ENCODE assay signal across 7 cellular contexts in the genomic region with DNA sequence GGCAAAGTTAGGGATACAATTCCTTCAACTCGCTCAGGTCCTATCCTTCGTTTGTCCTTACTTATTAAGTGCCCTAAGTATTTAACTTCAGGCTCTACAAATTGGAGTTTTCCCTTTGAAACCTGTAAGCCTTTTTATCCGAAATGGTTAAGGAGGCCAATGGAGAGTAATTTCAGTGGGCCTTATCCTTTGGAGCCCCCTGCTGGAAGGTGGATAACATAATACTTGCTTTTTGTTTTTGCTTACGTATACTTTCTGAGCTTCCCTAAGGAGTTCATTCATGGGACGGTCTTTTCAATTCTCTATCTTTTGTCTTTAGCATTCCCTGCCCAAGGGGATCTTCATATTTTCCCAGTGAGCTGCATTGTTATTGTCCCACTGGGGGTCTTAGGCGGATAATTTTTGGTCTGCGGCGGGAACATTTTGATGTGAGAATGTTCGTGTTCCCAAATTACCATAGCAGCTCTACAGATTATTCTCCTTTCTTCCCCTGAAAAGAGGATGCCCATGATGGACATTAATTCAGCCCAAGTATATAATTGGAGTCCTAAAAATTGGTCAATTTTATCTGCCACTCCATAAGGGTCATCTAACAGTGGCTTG. TPM values are rescaled to one million over a fixed set of nuclear protein-coding genes. Genes with fewer than 3 reads are reported as not detected.
DNase-seq lines count a peak whose midpoint lies in the region; ATAC-seq lines count a peak whose summit lies in the region.

No MANE protein-coding gene starts in this region.

- no peak overlapping the region for H3K4me3 Mint-ChIP-seq in activated T-helper 17 cell treated with anti-CD3 and anti-CD28 coated beads, Interleukin-2, amount 50 U/mL, for 72 hours

- ATAC-seq in esophagus mucosa = peak; percentile 31
- ATAC-seq in GM19467 (IDR thresholded peaks at IDR 0.05; ENCODE audit: unreplicated experiment) = no peak
- ATAC-seq in activated T-helper 17 cell treated with anti-CD3 and anti-CD28 coated beads, Interleukin-2, amount 50 U/mL, for 72 hours (replicated peaks) = no peak

- H3K27ac Mint-ChIP-seq in activated T-helper 17 cell treated with anti-CD3 and anti-CD28 coated beads, Interleukin-2, amount 50 U/mL, for 72 hours = no peak overlapping the region

- DNase-seq in ELR (ENCODE audit: low read depth) (peak; percentile 56), Kasumi-1 (lab: John Stamatoyannopoulos, UW) (peak; percentile 74 to 86), SW480 (ENCODE audit: low spot score) (peak; percentile 11), myocyte (ENCODE audit: low read depth) (peak; percentile 75)

- no peaks in the 10 kb centered on the region for H3K27me3 Mint-ChIP-seq in activated T-helper 17 cell treated with anti-CD3 and anti-CD28 coated beads, Interleukin-2, amount 50 U/mL, for 72 hours

- no peaks in the 10 kb centered on the region for H3K4me1 Mint-ChIP-seq in activated T-helper 17 cell treated with anti-CD3 and anti-CD28 coated beads, Interleukin-2, amount 50 U/mL, for 72 hours

- H3K36me3 Mint-ChIP-seq in activated T-helper 17 cell treated with anti-CD3 and anti-CD28 coated beads, Interleukin-2, amount 50 U/mL, for 72 hours (ENCODE audit: low read depth) = no peaks in the 10 kb centered on the region

- H3K9me3 Mint-ChIP-seq in activated T-helper 17 cell treated with anti-CD3 and anti-CD28 coated beads, Interleukin-2, amount 50 U/mL, for 72 hours = peaks cover 15% of the 10 kb centered on the region

RNA-seq across cellular contexts. Expression of a gene that starts 34.4 kb away (rescaled TPM):
- 30.5 TPM for total RNA-seq in esophagus mucosa
- 37.3 and 39.9 TPM in 2 replicates for total RNA-seq in myocyte
- polyA plus RNA-seq in myocyte (2012) = 7.5 TPM
- total RNA-seq in activated T-helper 17 cell treated with anti-CD3 and anti-CD28 coated beads, Interleukin-2, amount 50 U/mL, for 72 hours = 10 to 100 TPM; 30.6 to 36.5 TPM

RNA-seq across cellular contexts. Expression of a gene that starts 41.3 kb away (rescaled TPM):
- 1.8 TPM for total RNA-seq in esophagus mucosa
- 1.7 and 2.9 TPM in 2 replicates for total RNA-seq in myocyte
- 0.59 TPM for polyA plus RNA-seq in myocyte (2012)
- total RNA-seq in activated T-helper 17 cell treated with anti-CD3 and anti-CD28 coated beads, Interleukin-2, amount 50 U/mL, for 72 hours = 10 to 100 TPM; 14.5 to 16.1 TPM

Comparison
In these comparisons a context has a peak if more than half of its experiments do, and no peak if none do; other contexts are left out.
1. DNase-seq: peak in every context shown above with its lines; median percentile 80 in Kasumi-1; 75 in myocyte; 56 in ELR; 11 in SW480.